ENCODE assay signal across 8 cellular contexts in genomic region chr7:130071701-130072622, GRCh38. TPM values are rescaled to one million over a fixed set of nuclear protein-coding genes. Genes with fewer than 3 reads are reported as not detected.
DNase-seq lines count a peak whose midpoint lies in the region; ATAC-seq and TF ChIP-seq lines count a peak whose summit lies in the region.

No MANE protein-coding gene starts in this region.

- H3K27ac ChIP-seq in RWPE1 (no peak overlapping the region), upper lobe of left lung (peak overlapping the region in 1 of 4 donors; percentile 94)

- WGBS in upper lobe of left lung, 2 donors = 6 to 7% methylated on average over 11 of the region's 11 CpGs

- no peaks in the 10 kb centered on the region for H3F3A ChIP-seq in Loucy (ENCODE audit: low read depth)

- POLR2A ChIA-PET in AG04449 (lab: Yijun Ruan, JAX) = no interaction called here
- POLR2A ChIA-PET in RWPE1 (lab: Yijun Ruan, JAX; ENCODE audit: low non-redundant PET) = no interaction called here

- peak; percentile 89 for TF ChIP-seq CTCF in AG04449 (IDR thresholded peaks at IDR 0.05; ENCODE audit: insufficient read depth, low read length, missing control alignments)
- TF ChIP-seq CTCF in Loucy (conservative IDR thresholded peaks at IDR 0.05; ENCODE audit: low read length) = peak; percentile 96
- peak; percentile 96 for TF ChIP-seq CTCF in RWPE1 (conservative IDR thresholded peaks at IDR 0.05; ENCODE audit: low read depth)
- TF ChIP-seq CTCF in upper lobe of left lung (IDR thresholded peaks at IDR 0.05) = peak; percentile 84 to 95 (median 88)

- ATAC-seq in GM18867 (IDR thresholded peaks at IDR 0.05; ENCODE audit: unreplicated experiment) (peak; percentile 27), upper lobe of left lung (ENCODE audit: low FRiP score in 2 of 2) (peak; percentile 71 to 72)

- H3K27me3 ChIP-seq in Loucy (ENCODE audit: insufficient read depth, low read length, poor library complexity, severe bottlenecking) (no peaks in the 10 kb centered on the region), upper lobe of left lung (no peaks in the 10 kb centered on the region)

- no peak for TF ChIP-seq POLR2A in upper lobe of left lung (IDR thresholded peaks at IDR 0.05)

- no peak overlapping the region for H3K27ac Mint-ChIP-seq in activated naive CD4-positive, alpha-beta T cell treated with anti-CD3 and anti-CD28 coated beads for 36 hours

- intact Hi-C loops in activated naive CD4-positive, alpha-beta T cell treated with anti-CD3 and anti-CD28 coated beads for 36 hours (cut with micrococcal nuclease) = loop anchor here (1.0 to 5.0 kb wide), 7 partner anchors 69 to 760 kb away; partner anchors contain the start of gene CEP41

- peaks cover 47% of the 10 kb centered on the region for H3K4me1 Mint-ChIP-seq in activated naive CD4-positive, alpha-beta T cell treated with anti-CD3 and anti-CD28 coated beads for 36 hours (ENCODE audit: low read depth)

- CTCF ChIA-PET in AG04449 (lab: Yijun Ruan, JAX) (interaction anchor here (0.6 to 6.1 kb wide), 53 partner anchors 8 to 806 kb away, joined by 3 to 79 read pairs (median 4); partner anchors contain the start of genes CPA4, MEST and TMEM209), RWPE1 (lab: Yijun Ruan, JAX) (interaction anchor here (0.6 to 1.0 kb wide), 5 partner anchors 480 to 776 kb away, joined by 3 to 5 read pairs (median 4); no protein-coding TSS in a partner anchor)
- CTCF ChIA-PET in activated naive CD4-positive, alpha-beta T cell treated with anti-CD3 and anti-CD28 coated beads for 36 hours (lab: Charles Lee) = interaction anchor here (0.6 to 5.9 kb wide), 17 partner anchors 11 to 760 kb away, joined by 3 to 32 read pairs (median 5); partner anchors contain the start of gene TMEM209

- H3K9ac ChIP-seq in Loucy (ENCODE audit: low read depth, low read length, poor library complexity, severe bottlenecking) = peak overlapping the region; percentile 68

- H3K79me2 ChIP-seq in Loucy (ENCODE audit: insufficient read depth, low read length) = peaks cover 57% of the 10 kb centered on the region

- no peaks in the 10 kb centered on the region for H3K36me3 Mint-ChIP-seq in activated naive CD4-positive, alpha-beta T cell treated with anti-CD3 and anti-CD28 coated beads for 36 hours (ENCODE audit: low read depth)

- peak overlapping the region; percentile 83 for H3K4me2 ChIP-seq in Loucy (ENCODE audit: low read depth, low read length, poor library complexity, severe bottlenecking)

- DNase-seq in AG04449 (ENCODE audit: low read depth, low spot score) (peak; percentile 37), RWPE1 (ENCODE audit: low spot score) (peak; percentile 49), globus pallidus (ENCODE audit: low spot score) (peak; percentile 83), nucleus accumbens (lab: John Stamatoyannopoulos, UW) (peak in 51 of 56 donors; percentile 0 to 81 (median 36)), upper lobe of left lung (peak in 1 of 2 donors; percentile 73)
- peak; percentile 68 for DNase-seq in activated naive CD4-positive, alpha-beta T cell treated with anti-CD3 and anti-CD28 coated beads for 36 hours

- H3K27me3 Mint-ChIP-seq in activated naive CD4-positive, alpha-beta T cell treated with anti-CD3 and anti-CD28 coated beads for 36 hours (ENCODE audit: low read depth) = no peaks in the 10 kb centered on the region

- peaks cover 30% of the 10 kb centered on the region for H4K20me1 ChIP-seq in Loucy (ENCODE audit: insufficient read depth, low read length, poor library complexity, severe bottlenecking)

- H3K4me3 Mint-ChIP-seq in activated naive CD4-positive, alpha-beta T cell treated with anti-CD3 and anti-CD28 coated beads for 36 hours = peak overlapping the region; percentile 20

- no peaks in the 10 kb centered on the region for H3K9me2 ChIP-seq in Loucy (replicated peaks; ENCODE audit: low read depth, low read length)

- H3K4me1 ChIP-seq in Loucy (ENCODE audit: insufficient read depth, low read length, poor library complexity, severe bottlenecking) = peaks cover 43% of the 10 kb centered on the region
- peaks cover 30 to 62% (median 41%) of the 10 kb centered on the region in 4 donors for H3K4me1 ChIP-seq in upper lobe of left lung

- H3K36me3 ChIP-seq in Loucy (ENCODE audit: insufficient read depth, low read length) (no peaks in the 10 kb centered on the region), upper lobe of left lung (no peaks in the 10 kb centered on the region)

- H3K9me3 ChIP-seq in Loucy (ENCODE audit: insufficient read depth, low read depth, low read length) (no peaks in the 10 kb centered on the region), upper lobe of left lung (no peaks in the 10 kb centered on the region)

- peak overlapping the region; percentile 77 for H3K4me3 ChIP-seq in AG04449 (ENCODE audit: low read depth, low read length)
- H3K4me3 ChIP-seq in Loucy (ENCODE audit: low read length, poor library complexity, severe bottlenecking) = peak overlapping the region; percentile 87
- H3K4me3 ChIP-seq in upper lobe of left lung = peak overlapping the region in 3 of 4 donors; percentile 80 to 98 (median 97)

- no peak overlapping the region for H2AFZ ChIP-seq in Loucy (ENCODE audit: low read length)

- TF ChIP-seq EP300 in upper lobe of left lung (IDR thresholded peaks at IDR 0.05) = peak in 1 of 4 donors; percentile 19

- H3K9me3 Mint-ChIP-seq in activated naive CD4-positive, alpha-beta T cell treated with anti-CD3 and anti-CD28 coated beads for 36 hours = no peaks in the 10 kb centered on the region

RNA-seq across cellular contexts. Expression of gene KLHDC10, which starts 1.6 kb away (rescaled TPM):
- total RNA-seq in activated naive CD4-positive, alpha-beta T cell treated with anti-CD3 and anti-CD28 coated beads for 36 hours = 10 to 100 TPM; 11.6 to 12.9 TPM
- total RNA-seq in upper lobe of left lung = 10 to 100 TPM in 5 of 6 donors, 1 to 10 TPM in 1; 8.8 to 33.9 (median 25.3) TPM

RNA-seq across cellular contexts. Expression of gene ZC3HC1, which starts 20.8 kb away (rescaled TPM):
- 10 to 100 TPM; 20.1 to 22.3 TPM for total RNA-seq in activated naive CD4-positive, alpha-beta T cell treated with anti-CD3 and anti-CD28 coated beads for 36 hours
- 10 to 100 TPM in 3 of 6 donors, 1 to 10 TPM in 3; 6.4 to 15.1 (median 10.6) TPM for total RNA-seq in upper lobe of left lung
